10 cellular contexts compared by ENCODE assay signal in genomic region chr5:168366124-168366523, GRCh38.
DNase-seq lines count a peak whose midpoint lies in the region; ATAC-seq, FAIRE-seq and TF ChIP-seq lines count a peak whose summit lies in the region.
"Had no signal": no experiment of that assay in that cellular context is flagged by ENCODE, and none has a peak within 500 bp of the region (broad histone marks: within the 10 kb centered on the region; RNA-seq: fewer than 3 reads in every experiment).

No MANE protein-coding gene starts in this region.

- dilution Hi-C loops in endothelial cell of umbilical vein (cut with MboI; ENCODE audit: extremely low pct_ligation_motif_present, low sequenced_read_pairs) = no loop called here

- no TSS peak for BruUV-seq in Panc1 (replicated peaks; lab: Mats Ljungman, UMichigan)
- no TSS peak for BruUV-seq in endothelial cell of umbilical vein (replicated peaks; lab: Mats Ljungman, UMichigan)

- H3K79me2 ChIP-seq in endothelial cell of umbilical vein (ENCODE audit: control insufficient read depth, insufficient read depth, low read length) (no peaks in the 10 kb centered on the region), neural cell (replicated peaks; ENCODE audit: insufficient read depth, low read length) (no peaks in the 10 kb centered on the region)

- H2AFZ ChIP-seq in endothelial cell of umbilical vein (ENCODE audit: low read depth, low read length) = no peak overlapping the region
- no peak overlapping the region for H2AFZ ChIP-seq in neural cell (ENCODE audit: low read depth, low read length)

- POLR2A ChIA-PET in Panc1 (lab: Charles Lee) = no interaction called here
- POLR2A ChIA-PET in endothelial cell of umbilical vein (lab: Charles Lee) = no interaction called here

- no peak overlapping the region for H3K27ac ChIP-seq in Panc1 (ENCODE audit: low read length)
- H3K27ac ChIP-seq in endothelial cell of umbilical vein (ENCODE audit: insufficient read depth, low read depth, low read length) = no peak overlapping the region
- H3K27ac ChIP-seq in neural cell (ENCODE audit: low read length) = no peak overlapping the region
- H3K27ac ChIP-seq: cardiac muscle cell, parathyroid adenoma had no signal

- H3K9me3 ChIP-seq in Panc1 (ENCODE audit: control insufficient read depth, insufficient read depth, low read depth, low read length) = no peaks in the 10 kb centered on the region
- no peaks in the 10 kb centered on the region for H3K9me3 ChIP-seq in endothelial cell of umbilical vein (replicated peaks; ENCODE audit: control insufficient read depth, insufficient read depth, low read length)
- H3K9me3 ChIP-seq in neural cell (ENCODE audit: low read length) = no peaks in the 10 kb centered on the region

- TF ChIP-seq CTCF in AG10803 (conservative IDR thresholded peaks at IDR 0.05; ENCODE audit: low read length) = no peak
- TF ChIP-seq CTCF in Panc1 (IDR thresholded peaks at IDR 0.05) = no peak
- TF ChIP-seq CTCF in endothelial cell of umbilical vein (IDR thresholded peaks at IDR 0.05; ENCODE audit: extremely low read depth in 1 of 2, insufficient read depth in 1 of 2, low read depth in 1 of 2, low read length in 2 of 2) = no peak
- TF ChIP-seq CTCF in neural cell (IDR thresholded peaks at IDR 0.05; ENCODE audit: poor library complexity, severe bottlenecking) = no peak

- CTCF ChIA-PET in Panc1 (lab: Charles Lee) = no interaction called here
- CTCF ChIA-PET in endothelial cell of umbilical vein (lab: Charles Lee) = no interaction called here

- no peaks in the 10 kb centered on the region for H3K36me3 ChIP-seq in Panc1 (ENCODE audit: control insufficient read depth, insufficient read depth, low read length)
- H3K36me3 ChIP-seq in endothelial cell of umbilical vein (ENCODE audit: control insufficient read depth in 2 of 2, extremely low read depth in 1 of 2, insufficient read depth in 2 of 2, low read length in 2 of 2) = no peaks in the 10 kb centered on the region
- no peaks in the 10 kb centered on the region for H3K36me3 ChIP-seq in neural cell (ENCODE audit: insufficient read depth, low read length)
- H3K36me3 ChIP-seq: cardiac muscle cell had no signal

- H3K9me1 ChIP-seq in endothelial cell of umbilical vein (replicated peaks; ENCODE audit: control insufficient read depth, extremely low read depth, insufficient read depth, low read length) = no peaks in the 10 kb centered on the region

- no peak for FAIRE-seq in endothelial cell of umbilical vein (lab: Jason Lieb, UNC)

- intact Hi-C loops in Panc1 (cut with micrococcal nuclease; ENCODE audit: unreplicated experiment) = no loop called here
- intact Hi-C loops in endothelial cell of umbilical vein (cut with micrococcal nuclease) = no loop called here

- H3K4me2 ChIP-seq in endothelial cell of umbilical vein (ENCODE audit: insufficient read depth, low read length) = no peak overlapping the region
- no peak overlapping the region for H3K4me2 ChIP-seq in neural cell (ENCODE audit: low read length)

- no peak for TF ChIP-seq EP300 in neural cell (conservative IDR thresholded peaks at IDR 0.05; ENCODE audit: poor library complexity, severe bottlenecking)

- no peak for TF ChIP-seq RAD21 in neural cell (conservative IDR thresholded peaks at IDR 0.05)

- H3K27me3 ChIP-seq in Panc1 (ENCODE audit: control insufficient read depth, insufficient read depth, low read length) (no peaks in the 10 kb centered on the region), endothelial cell of umbilical vein (ENCODE audit: control insufficient read depth in 2 of 2, insufficient read depth in 2 of 2, low read length in 2 of 2) (no peaks in the 10 kb centered on the region), neural cell (ENCODE audit: insufficient read depth, low read depth, low read length) (no peaks in the 10 kb centered on the region)
- H3K27me3 ChIP-seq: cardiac muscle cell had no signal

- peaks cover 14% of the 10 kb centered on the region for H3K4me1 ChIP-seq in Panc1 (ENCODE audit: control insufficient read depth, insufficient read depth, low read length)
- peaks cover 3% of the 10 kb centered on the region for H3K4me1 ChIP-seq in endothelial cell of umbilical vein (ENCODE audit: control insufficient read depth, extremely low read depth, insufficient read depth, low read length)

- no peaks in the 10 kb centered on the region for H3K9me2 ChIP-seq in neural cell (ENCODE audit: insufficient read depth, low read length)

- DNase-seq in AG10803 (ENCODE audit: low read depth) (peak; percentile 90), Panc1 (ENCODE audit: low read depth, low spot score) (peak; percentile 32), endothelial cell of umbilical vein (ENCODE audit: low read depth, low spot score) (peak; percentile 21), GF-D8 (lab: John Stamatoyannopoulos, UW) (no peak)
- no peak for DNase-seq in stimulated activated CD4-positive, alpha-beta T cell treated with anti-CD3 and anti-CD28 coated beads, Interleukin-1b, Interleukin-23, amount 100 ng/mL, for 48 hours
- DNase-seq in activated T-cell treated with anti-CD3 and anti-CD28 coated beads, Interleukin-2, amount 50 U/mL, for 1 hour = no peak

- H3K4me3 ChIP-seq in AG10803 (ENCODE audit: low read length) (peak overlapping the region; percentile 26), Panc1 (ENCODE audit: low read depth in 2 of 2, low read length in 2 of 2) (no peak overlapping the region), endothelial cell of umbilical vein (replicated peaks in 1 of 3; ENCODE audit: insufficient read depth in 1 of 3, low read depth in 1 of 3, low read length in 3 of 3) (no peak overlapping the region), neural cell (ENCODE audit: low read length) (no peak overlapping the region)
- H3K4me3 ChIP-seq: cardiac muscle cell had no signal

- H3F3A ChIP-seq in neural cell (ENCODE audit: insufficient read depth, low read length, poor library complexity, severe bottlenecking) = no peaks in the 10 kb centered on the region

- H3K9ac ChIP-seq in endothelial cell of umbilical vein (replicated peaks; ENCODE audit: extremely low read depth, insufficient read depth, low read length) = no peak overlapping the region
- H3K9ac ChIP-seq in neural cell (ENCODE audit: low read length) = no peak overlapping the region
- H3K9ac ChIP-seq: parathyroid adenoma had no signal

- peak; percentile 62 for ATAC-seq in Panc1
- ATAC-seq in HG03457 (IDR thresholded peaks at IDR 0.05; ENCODE audit: unreplicated experiment) = no peak

- TF ChIP-seq POLR2A in endothelial cell of umbilical vein (IDR thresholded peaks at IDR 0.05; ENCODE audit: low read depth, low read length) = no peak

- in situ Hi-C loops in Panc1 (cut with HindIII; ENCODE audit: low pct_unique_long_range_greater_than_20kb, low sequenced_read_pairs) = no loop called here

- H4K20me1 ChIP-seq in endothelial cell of umbilical vein (replicated peaks; ENCODE audit: control insufficient read depth, extremely low read depth, insufficient read depth, low read length) (no peaks in the 10 kb centered on the region), neural cell (ENCODE audit: insufficient read depth) (no peaks in the 10 kb centered on the region)

TF ChIP-seq in endothelial cell of umbilical vein, 7 proteins besides CTCF, POLR2A, EP300 and RAD21:
- TF ChIP-seq JUN (IDR thresholded peaks at IDR 0.05; ENCODE audit: borderline replicate concordance, insufficient read depth, insufficient read length, low read depth) = peak; percentile 13
- TF ChIP-seq GATA2 (IDR thresholded peaks at IDR 0.05; ENCODE audit: insufficient read depth, insufficient read length, low read depth, low read length) = peak; percentile 31
- TF ChIP-seq POLR2AphosphoS5 (IDR thresholded peaks at IDR 0.05; ENCODE audit: insufficient read depth, low read depth, low read length) = no peak

TF ChIP-seq in neural cell, 6 proteins besides CTCF, POLR2A, EP300 and RAD21:
- TF ChIP-seq SMC3 (conservative IDR thresholded peaks at IDR 0.05; ENCODE audit: poor library complexity) = no peak
- peak; percentile 7 for TF ChIP-seq REST (IDR thresholded peaks at IDR 0.05; ENCODE audit: borderline replicate concordance)
- no peak for TF ChIP-seq MXI1 (conservative IDR thresholded peaks at IDR 0.05; ENCODE audit: poor library complexity, severe bottlenecking)
- no peak for TF ChIP-seq TAF1 (IDR thresholded peaks at IDR 0.05; ENCODE audit: low read depth)
TF ChIP-seq in neural cell: peak in this region for 1.

Comparison
In these comparisons a context has a peak if more than half of its experiments do, and no peak if none do; other contexts are left out.
1. DNase-seq: peak in AG10803 (single experiment), Panc1 (single experiment) and endothelial cell of umbilical vein (single experiment); none in stimulated activated CD4-positive, alpha-beta T cell treated with anti-CD3 and anti-CD28 coated beads, Interleukin-1b, Interleukin-23, amount 100 ng/mL, for 48 hours (single experiment), GF-D8 (single experiment) and activated T-cell treated with anti-CD3 and anti-CD28 coated beads, Interleukin-2, amount 50 U/mL, for 1 hour (single experiment).